Comparison of ENCODE assay signal across 1 cellular context in the genomic region with DNA sequence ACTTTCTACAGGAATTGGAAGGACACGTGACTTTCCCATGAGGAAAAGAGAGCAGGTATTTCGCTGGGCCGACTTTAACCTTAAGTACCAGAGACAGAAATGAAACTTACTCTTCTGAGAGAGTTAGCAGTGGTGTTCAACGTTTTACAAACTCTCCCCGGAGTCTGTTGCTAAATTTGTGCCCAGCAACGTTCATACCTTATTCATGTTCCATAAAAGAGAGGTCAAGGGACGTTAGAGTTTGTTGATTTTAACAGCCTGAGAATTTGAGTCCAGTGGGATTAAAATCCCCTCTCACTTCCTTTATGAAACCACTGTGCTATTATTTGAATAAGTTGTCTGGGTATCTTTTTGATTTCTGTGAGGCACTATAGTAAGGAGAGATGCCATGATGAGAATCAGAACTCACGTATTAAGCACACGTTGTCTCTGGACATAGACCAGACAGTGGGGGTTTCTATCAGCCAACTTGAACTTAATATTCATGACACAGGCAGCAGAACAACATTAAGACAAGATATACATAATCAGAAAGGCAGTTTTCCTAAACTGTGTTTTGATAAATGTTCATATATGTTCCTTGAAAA.
TF ChIP-seq lines count a peak whose summit lies in the region.

No MANE protein-coding gene starts in this region.

TF ChIP-seq in endothelial cell of umbilical vein, 7 proteins besides CTCF, POLR2A, EP300 and RAD21:
- TF ChIP-seq EZH2 (IDR thresholded peaks at IDR 0.05; ENCODE audit: borderline replicate concordance, low read depth, low read length, severe bottlenecking) (no peak), MYC (IDR thresholded peaks at IDR 0.05; ENCODE audit: low read depth, low read length) (no peak), POLR2AphosphoS5 (IDR thresholded peaks at IDR 0.05; ENCODE audit: insufficient read depth, low read depth, low read length) (no peak), FOS (IDR thresholded peaks at IDR 0.05; ENCODE audit: borderline replicate concordance, insufficient read depth, low read length) (no peak), JUN (IDR thresholded peaks at IDR 0.05; ENCODE audit: borderline replicate concordance, insufficient read depth, insufficient read length, low read depth) (no peak), GATA2 (IDR thresholded peaks at IDR 0.05; ENCODE audit: insufficient read depth, insufficient read length, low read depth, low read length) (no peak)
- TF ChIP-seq, protein P1, sequence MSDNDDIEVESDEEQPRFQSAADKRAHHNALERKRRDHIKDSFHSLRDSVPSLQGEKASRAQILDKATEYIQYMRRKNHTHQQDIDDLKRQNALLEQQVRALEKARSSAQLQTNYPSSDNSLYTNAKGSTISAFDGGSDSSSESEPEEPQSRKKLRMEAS (IDR thresholded peaks at IDR 0.05; ENCODE audit: insufficient read depth, insufficient read length), result no peak
